Comparison of ENCODE assay signal across 8 cellular contexts in genomic region chr3:185460719-185461350, GRCh38. TPM values are rescaled to one million over a fixed set of nuclear protein-coding genes. Genes with fewer than 3 reads are reported as not detected.
DNase-seq lines count a peak whose midpoint lies in the region; ATAC-seq and TF ChIP-seq lines count a peak whose summit lies in the region.

No MANE protein-coding gene starts in this region.

- H3K9ac ChIP-seq in neural cell (ENCODE audit: low read length) = no peak overlapping the region

- no peaks in the 10 kb centered on the region for H4K20me1 ChIP-seq in neural cell (ENCODE audit: insufficient read depth)

- H3F3A ChIP-seq in neural cell (ENCODE audit: insufficient read depth, low read length, poor library complexity, severe bottlenecking) = no peaks in the 10 kb centered on the region

- H3K27me3 ChIP-seq in neural cell (ENCODE audit: insufficient read depth, low read depth, low read length) = no peaks in the 10 kb centered on the region

- H2AFZ ChIP-seq in neural cell (ENCODE audit: low read depth, low read length) = no peak overlapping the region

- H3K9me3 ChIP-seq in neural cell (ENCODE audit: low read length) = no peaks in the 10 kb centered on the region

- no peaks in the 10 kb centered on the region for H3K9me3 Mint-ChIP-seq in chondrocyte (ENCODE audit: low read depth)
- no peaks in the 10 kb centered on the region for H3K9me3 Mint-ChIP-seq in T-helper 2 cell treated with Interferon-gamma antibody and Interleukin-4, amounts not matched to agents 5 μg/mL and 100 μg/mL, for 36 hours

- peak; percentile 77 for TF ChIP-seq CTCF in chondrocyte (IDR thresholded peaks at IDR 0.05)
- TF ChIP-seq CTCF in neural cell (IDR thresholded peaks at IDR 0.05; ENCODE audit: poor library complexity, severe bottlenecking) = peak; percentile 21

- ATAC-seq in esophagus mucosa = no peak

- H3K9me2 ChIP-seq in neural cell (ENCODE audit: insufficient read depth, low read length) = no peaks in the 10 kb centered on the region

- peaks cover 14% of the 10 kb centered on the region for H3K36me3 Mint-ChIP-seq in chondrocyte (ENCODE audit: low read depth)
- H3K36me3 Mint-ChIP-seq in T-helper 2 cell treated with Interferon-gamma antibody and Interleukin-4, amounts not matched to agents 5 μg/mL and 100 μg/mL, for 36 hours (ENCODE audit: low read depth) = no peaks in the 10 kb centered on the region

- no peak overlapping the region for H3K4me3 Mint-ChIP-seq in chondrocyte (ENCODE audit: unreplicated experiment)
- H3K4me3 Mint-ChIP-seq in T-helper 2 cell treated with Interferon-gamma antibody and Interleukin-4, amounts not matched to agents 5 μg/mL and 100 μg/mL, for 36 hours = no peak overlapping the region

- H3K27ac ChIP-seq in neural cell (ENCODE audit: low read length) = no peak overlapping the region

- TF ChIP-seq EP300 in neural cell (conservative IDR thresholded peaks at IDR 0.05; ENCODE audit: poor library complexity, severe bottlenecking) = no peak

- H3K27me3 Mint-ChIP-seq in chondrocyte (ENCODE audit: low read depth) = no peaks in the 10 kb centered on the region
- no peaks in the 10 kb centered on the region for H3K27me3 Mint-ChIP-seq in T-helper 2 cell treated with Interferon-gamma antibody and Interleukin-4, amounts not matched to agents 5 μg/mL and 100 μg/mL, for 36 hours (ENCODE audit: low read depth)

- no peak overlapping the region for H3K27ac Mint-ChIP-seq in chondrocyte (ENCODE audit: unreplicated experiment)
- H3K27ac Mint-ChIP-seq in T-helper 2 cell treated with Interferon-gamma antibody and Interleukin-4, amounts not matched to agents 5 μg/mL and 100 μg/mL, for 36 hours = no peak overlapping the region

- peaks cover 8% of the 10 kb centered on the region for H3K36me3 ChIP-seq in neural cell (ENCODE audit: insufficient read depth, low read length)

- H3K4me1 Mint-ChIP-seq in chondrocyte (ENCODE audit: low read depth) = no peaks in the 10 kb centered on the region
- H3K4me1 Mint-ChIP-seq in T-helper 2 cell treated with Interferon-gamma antibody and Interleukin-4, amounts not matched to agents 5 μg/mL and 100 μg/mL, for 36 hours (ENCODE audit: low read depth) = no peaks in the 10 kb centered on the region

- H3K79me2 ChIP-seq in neural cell (replicated peaks; ENCODE audit: insufficient read depth, low read length) = no peaks in the 10 kb centered on the region

- no peak overlapping the region for H3K4me3 ChIP-seq in neural cell (ENCODE audit: low read length)

- TF ChIP-seq RAD21 in neural cell (conservative IDR thresholded peaks at IDR 0.05) = no peak

- H3K4me2 ChIP-seq in neural cell (ENCODE audit: low read length) = no peak overlapping the region

- DNase-seq in GM03348 (ENCODE audit: low spot score) = peak; percentile 29
- peak; percentile 12 for DNase-seq in LoVo (ENCODE audit: low spot score)
- DNase-seq in chondrocyte (ENCODE audit: low spot score) = no peak
- DNase-seq in T-helper 2 cell treated with Interferon-gamma antibody and Interleukin-4, amounts not matched to agents 5 μg/mL and 100 μg/mL, for 36 hours (ENCODE audit: low spot score) = no peak
- DNase-seq in HUDEP-2 (lab: John Stamatoyannopoulos, UW; ENCODE audit: unreplicated experiment in 76 of 76) = no peak
- DNase-seq in NCI-H1436 (lab: John Stamatoyannopoulos, UW) = no peak

TF ChIP-seq in neural cell, 6 proteins besides CTCF, POLR2A, EP300 and RAD21:
- TF ChIP-seq MXI1 (conservative IDR thresholded peaks at IDR 0.05; ENCODE audit: poor library complexity, severe bottlenecking) (no peak), REST (IDR thresholded peaks at IDR 0.05; ENCODE audit: borderline replicate concordance) (no peak), POLR2AphosphoS5 (IDR thresholded peaks at IDR 0.05) (no peak), TAF1 (IDR thresholded peaks at IDR 0.05; ENCODE audit: low read depth) (no peak), SMC3 (conservative IDR thresholded peaks at IDR 0.05; ENCODE audit: poor library complexity) (no peak)

RNA-seq across cellular contexts. Expression of gene TMEM41A, which starts 38.0 kb away (rescaled TPM):
- total RNA-seq in chondrocyte = 15.1 to 15.9 TPM (median 15.5 TPM) in 3 replicates
- polyA plus RNA-seq in neural cell = 9.5 and 12.9 TPM in 2 replicates
- polyA minus RNA-seq in neural cell = 14.4 and 14.8 TPM in 2 replicates
- total RNA-seq in esophagus mucosa = 23.2 TPM

Comparison
In these comparisons a context has a peak if more than half of its experiments do, and no peak if none do; other contexts are left out.
1. DNase-seq: peak in GM03348 (single experiment) and LoVo (single experiment); none in chondrocyte (single experiment), T-helper 2 cell treated with Interferon-gamma antibody and Interleukin-4, amounts not matched to agents 5 μg/mL and 100 μg/mL, for 36 hours (single experiment), HUDEP-2 (0 of 76) and NCI-H1436 (single experiment).